19 cellular contexts compared by ENCODE assay signal in the genomic region with DNA sequence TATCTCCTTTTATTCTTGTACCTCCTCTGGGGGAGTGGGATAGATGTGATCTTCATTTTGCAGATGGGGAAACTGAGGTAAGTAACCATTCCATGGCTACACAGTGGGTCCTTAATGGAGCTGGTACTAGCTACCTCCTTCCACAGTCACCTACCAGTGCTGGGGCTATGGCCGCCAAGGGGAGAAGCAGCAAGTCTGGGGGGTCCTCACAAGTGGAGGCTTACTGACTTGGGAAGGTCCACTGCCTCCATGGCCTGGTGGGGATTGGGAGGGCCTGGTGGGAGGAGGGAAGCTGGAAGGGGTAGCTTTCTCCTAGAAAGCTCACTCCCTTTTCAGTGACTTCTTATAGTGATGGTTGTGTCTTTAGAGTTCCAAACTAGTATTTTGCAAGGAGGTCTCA. TPM values are rescaled to one million over a fixed set of nuclear protein-coding genes. Genes with fewer than 3 reads are reported as not detected.
DNase-seq lines count a peak whose midpoint lies in the region; ATAC-seq, FAIRE-seq and TF ChIP-seq lines count a peak whose summit lies in the region.
"Had no signal": no experiment of that assay in that cellular context is flagged by ENCODE, and none has a peak within 500 bp of the region (broad histone marks: within the 10 kb centered on the region; RNA-seq: fewer than 3 reads in every experiment).

No MANE protein-coding gene starts in this region.

- no peaks in the 10 kb centered on the region for H3K36me3 Mint-ChIP-seq in endodermal cell (ENCODE audit: low read depth)
- H3K36me3 Mint-ChIP-seq: CD8-positive, alpha-beta memory T cell had no signal

- H3K4me1 ChIP-seq in right lobe of liver = peaks cover 0 to 2% (median 0%) of the 10 kb centered on the region in 4 donors
- H3K4me1 ChIP-seq in HepG2 (ENCODE audit: insufficient read depth, low read length) = peaks cover 3% of the 10 kb centered on the region; the same call in 1 of the 2 replicates
- H3K4me1 ChIP-seq in endodermal cell (ENCODE audit: control insufficient read depth, insufficient read depth, low read length) = peaks cover 3% of the 10 kb centered on the region

- no peaks in the 10 kb centered on the region for H3K9me3 Mint-ChIP-seq in endodermal cell
- H3K9me3 Mint-ChIP-seq: CD8-positive, alpha-beta memory T cell; HFFc6 had no signal

- H3K9ac ChIP-seq in HepG2 (ENCODE audit: insufficient read depth, low read depth, low read length) (no peak overlapping the region), endodermal cell (ENCODE audit: extremely low read depth, low read length, poor library complexity, severe bottlenecking) (no peak overlapping the region)

- TF ChIP-seq CTCF in right lobe of liver (IDR thresholded peaks at IDR 0.05) = no peak
- no peak for TF ChIP-seq CTCF in HepG2 (CRISPR knock-in tag; IDR thresholded peaks at IDR 0.05)
- TF ChIP-seq CTCF in endodermal cell (conservative IDR thresholded peaks at IDR 0.05) = no peak
- TF ChIP-seq CTCF in GM10266 (IDR thresholded peaks at IDR 0.05; ENCODE audit: control insufficient read depth, insufficient read depth, low read depth, missing control alignments) = no peak

- no peak overlapping the region for H3K4me3 ChIP-seq in right lobe of liver
- no peak overlapping the region for H3K4me3 ChIP-seq in HepG2 (replicated peaks in 1 of 3; ENCODE audit: insufficient read depth in 1 of 3, low read depth in 2 of 3, low read length in 3 of 3)
- H3K4me3 ChIP-seq in endodermal cell (ENCODE audit: low read length) = no peak overlapping the region

- intact Hi-C loops in right lobe of liver (cut with DNase I) (no loop called here), HepG2 (cut with micrococcal nuclease; ENCODE audit: unreplicated experiment) (no loop called here), sciatic nerve (cut with DNase I) (no loop called here)

- ATAC-seq in right lobe of liver (no peak), HepG2 (no peak), sciatic nerve (no peak), GM21515 (IDR thresholded peaks at IDR 0.05; ENCODE audit: unreplicated experiment) (no peak)

- POLR2A ChIA-PET in HepG2 (lab: Yijun Ruan, JAX) = no interaction called here

- no peak overlapping the region for H3K27ac Mint-ChIP-seq in endodermal cell
- H3K27ac Mint-ChIP-seq: HFFc6 had no signal

- in situ Hi-C loops in HepG2 (cut with HindIII; ENCODE audit: extremely low pct_ligation_motif_present, low pct_unique_long_range_greater_than_20kb) = no loop called here

- BruUV-seq in HepG2 (replicated peaks; lab: Mats Ljungman, UMichigan) = no TSS peak

- DNase-seq in right lobe of liver (peak in 2 of 3 donors; percentile 11 to 32), HepG2 (ENCODE audit: low spot score) (no peak), endodermal cell (peak; percentile 12), sciatic nerve (ENCODE audit: low spot score) (peak; percentile 31), T-helper 9 cell (no peak), GM10266 (ENCODE audit: extremely low spot score) (no peak)
- DNase-seq: ACHN; C1 segment of cervical spinal cord; CD8-positive, alpha-beta memory T cell; HFFc6; NCI-H1417; NCI-H187 treated with DMSO at 0.1 percent for 48 hours; NCI-H2227 treated with DMSO at 0.1 percent for 48 hours; NCI-H510A treated with DMSO at 0.1 percent for 48 hours; NCI-H774; Right ventricle myocardium superior had no signal

- no peak for FAIRE-seq in HepG2 (lab: Jason Lieb, UNC)
- FAIRE-seq: D721Med had no signal

- TF ChIP-seq RAD21 in HepG2 (CRISPR knock-in tag; IDR thresholded peaks at IDR 0.05) = no peak

- no peaks in the 10 kb centered on the region for H3K36me3 ChIP-seq in right lobe of liver
- H3K36me3 ChIP-seq in HepG2 (replicated peaks in 1 of 2; ENCODE audit: control insufficient read depth in 1 of 2, insufficient read depth in 2 of 2, low read length in 2 of 2) = no peaks in the 10 kb centered on the region
- H3K36me3 ChIP-seq in endodermal cell (ENCODE audit: control insufficient read depth, insufficient read depth, low read length) = no peaks in the 10 kb centered on the region

- H2AFZ ChIP-seq in HepG2 (ENCODE audit: low read length) = no peak overlapping the region

- H3K4me1 Mint-ChIP-seq in endodermal cell = peaks cover 41% of the 10 kb centered on the region

- CTCF ChIA-PET in HepG2 (lab: Yijun Ruan, JAX; ENCODE audit: low intra/inter-chr PET ratio, low total read pairs) = no interaction called here

- TF ChIP-seq POLR2A in right lobe of liver (IDR thresholded peaks at IDR 0.05) (no peak), HepG2 (IDR thresholded peaks at IDR 0.05; ENCODE audit: insufficient read depth in 1 of 2, low read depth in 2 of 2, low read length in 2 of 2) (no peak)

- WGBS in right lobe of liver (ENCODE audit: insufficient coverage, low coverage, low lambda C conversion rate, missing lambda C conversion rate) = no CpG with 5 or more reads among the region's 1 CpG
- 100% methylated on average over 1 of the region's 1 CpG for WGBS in HepG2 (ENCODE audit: low lambda C conversion rate)
- WGBS in endodermal cell (ENCODE audit: insufficient coverage in 1 of 2, insufficient read length in 1 of 2), 2 experiments = 100% methylated on average over 1 of the region's 1 CpG; no CpG with 5 or more reads in 1 of the 2 experiments

- H3K4me2 ChIP-seq in HepG2 (ENCODE audit: low read depth, low read length) = no peak overlapping the region

- H3K27me3 ChIP-seq in right lobe of liver = no peaks in the 10 kb centered on the region
- H3K27me3 ChIP-seq in HepG2 (ENCODE audit: control insufficient read depth in 1 of 2, insufficient read depth in 2 of 2, low read length in 2 of 2) = 0 out of 5 replicates have a peak, but pooled peaks cover 0 to 3% of the 10 kb centered on the region in 2 experiments
- H3K27me3 ChIP-seq in endodermal cell (ENCODE audit: control insufficient read depth, insufficient read depth, low read length, poor library complexity, severe bottlenecking) = peaks cover 7% of the 10 kb centered on the region

- no peak overlapping the region for H3K4me3 Mint-ChIP-seq in endodermal cell
- H3K4me3 Mint-ChIP-seq: CD8-positive, alpha-beta memory T cell; HFFc6 had no signal

- no peak for TF ChIP-seq EP300 in HepG2 (IDR thresholded peaks at IDR 0.05; ENCODE audit: low read depth in 2 of 2, low read length in 2 of 2)
- TF ChIP-seq EP300 in HepG2 (CRISPR knock-in tag; IDR thresholded peaks at IDR 0.05; ENCODE audit: borderline replicate concordance) = no peak

- no peaks in the 10 kb centered on the region for H3K79me2 ChIP-seq in HepG2 (ENCODE audit: insufficient read depth, low read length)

- H3K27ac ChIP-seq in right lobe of liver (no peak overlapping the region), HepG2 (ENCODE audit: extremely low read length, insufficient read depth, low read length) (no peak overlapping the region), endodermal cell (ENCODE audit: low read depth, low read length) (no peak overlapping the region)

- H3K9me3 ChIP-seq in right lobe of liver (no peaks in the 10 kb centered on the region), HepG2 (ENCODE audit: low read length) (no peaks in the 10 kb centered on the region), endodermal cell (ENCODE audit: control insufficient read depth, low read length) (no peaks in the 10 kb centered on the region)

- no peaks in the 10 kb centered on the region for H4K20me1 ChIP-seq in HepG2 (ENCODE audit: insufficient read depth, low read length)

- peaks cover 28% of the 10 kb centered on the region for H3K27me3 Mint-ChIP-seq in endodermal cell (ENCODE audit: insufficient read depth)

TF ChIP-seq in HepG2, 621 proteins besides CTCF, POLR2A, EP300 and RAD21 (continues in another document):
- no peak for TF ChIP-seq HBP1 (CRISPR knock-in tag; IDR thresholded peaks at IDR 0.05; ENCODE audit: low read depth)
- no peak for TF ChIP-seq ZNF264 (CRISPR knock-in tag; IDR thresholded peaks at IDR 0.05)
- no peak for TF ChIP-seq NFE2 (CRISPR knock-in tag; IDR thresholded peaks at IDR 0.05)
- no peak for TF ChIP-seq BHLHE40 (IDR thresholded peaks at IDR 0.05; ENCODE audit: low read length)

RNA-seq across cellular contexts. Expression of gene FOXO6, which starts 5.9 kb away (rescaled TPM):
- total RNA-seq in right lobe of liver (under 1 TPM in 3 of 6 experiments, not detected in 3; 0.12 to 0.55 (median 0.54) TPM), HepG2 (2016; rRNA removed; fragmentation: Illumina TruSeq; extraction: Trizol) (0.13 TPM in 1 of 2 replicates, not detected in the other), endodermal cell (1 to 10 TPM; 1.7 to 1.8 TPM), sciatic nerve (1.7 TPM)
- total RNA-seq in HepG2 (2016; cell fraction: cytosol; rRNA removed; fragmentation: Illumina TruSeq; extraction: Trizol; ENCODE audit: low read depth) = not detected in 2 replicates
- total RNA-seq in HepG2 (2016; cell fraction: insoluble cytoplasmic fraction; rRNA removed; fragmentation: Illumina TruSeq; extraction: Trizol) = 0.06 TPM in 1 of 2 replicates, not detected in the other
- total RNA-seq in HepG2 (2016; cell fraction: membrane; rRNA removed; fragmentation: Illumina TruSeq; extraction: Trizol) = 0.07 TPM in 1 of 2 replicates, not detected in the other
- 0.25 TPM in 1 of 2 replicates, not detected in the other for total RNA-seq in HepG2 (2016; cell fraction: nucleus; rRNA removed; fragmentation: Illumina TruSeq; extraction: Trizol)
- polyA plus RNA-seq in HepG2 (2011; rRNA removed) = not detected in 2 replicates
- not detected in 2 replicates for polyA plus RNA-seq in HepG2 (2011; cell fraction: cytosol; rRNA removed)
- polyA plus RNA-seq in HepG2 (2011; cell fraction: nucleus; rRNA removed) = not detected in 2 replicates
- polyA plus RNA-seq in HepG2 (2012) = 0.07 TPM in 1 of 2 replicates, not detected in the other
- not detected in 2 replicates for polyA plus RNA-seq in HepG2 (2016; cell fraction: cytosol; fragmentation: Illumina TruSeq; extraction: Trizol; ENCODE audit: low read depth)
- 0.11 and 0.15 TPM in 2 replicates for polyA plus RNA-seq in HepG2 (2016; cell fraction: insoluble cytoplasmic fraction; fragmentation: Illumina TruSeq; extraction: Trizol; ENCODE audit: low read depth)
- 0.06 TPM in 1 of 2 replicates, not detected in the other for polyA plus RNA-seq in HepG2 (2016; cell fraction: membrane; fragmentation: Illumina TruSeq; extraction: Trizol; ENCODE audit: low read depth)
- not detected in 2 replicates for polyA plus RNA-seq in HepG2 (2016; cell fraction: nucleus; fragmentation: Illumina TruSeq; extraction: Trizol; ENCODE audit: insufficient read depth, low read depth)
- polyA minus RNA-seq in HepG2 (2011; rRNA and poly(A)+ RNA removed; ENCODE audit: low replicate concordance) = 0.54 TPM in 1 of 2 replicates, not detected in the other
- not detected in 2 replicates for polyA minus RNA-seq in HepG2 (2011; cell fraction: cytosol; rRNA and poly(A)+ RNA removed)
- polyA minus RNA-seq in HepG2 (2011; cell fraction: nucleus; rRNA and poly(A)+ RNA removed) = not detected in 2 replicates
- 2.9 TPM for polyA plus RNA-seq in endodermal cell (2013, experiment 1 of 2)
- polyA plus RNA-seq in endodermal cell (2013, experiment 2 of 2) = 2.8 TPM
- total RNA-seq: OCI-LY7 had no signal
- polyA plus RNA-seq: CD8-positive, alpha-beta memory T cell had no signal

Comparison
In these comparisons a context has a peak if more than half of its experiments do, and no peak if none do; other contexts are left out.
1. DNase-seq: peak in right lobe of liver (2 of 3), endodermal cell (single experiment) and sciatic nerve (single experiment); none in HepG2 (single experiment), T-helper 9 cell (single experiment) and GM10266 (single experiment).